ENCODE assay signal across 10 cellular contexts in genomic region chr14:61329478-61330051, GRCh38. TPM values are rescaled to one million over a fixed set of nuclear protein-coding genes. Genes with fewer than 3 reads are reported as not detected.
DNase-seq lines count a peak whose midpoint lies in the region; ATAC-seq and TF ChIP-seq lines count a peak whose summit lies in the region.
"Had no signal": no experiment of that assay in that cellular context is flagged by ENCODE, and none has a peak within 500 bp of the region (broad histone marks: within the 10 kb centered on the region; RNA-seq: fewer than 3 reads in every experiment).

No MANE protein-coding gene starts in this region.

- peaks cover 68% of the 10 kb centered on the region for H3K4me1 Mint-ChIP-seq in T-helper 17 cell
- H3K4me1 Mint-ChIP-seq in progenitor cell of endocrine pancreas (ENCODE audit: low read depth): peaks cover 6% of the 10 kb centered on the region

- no peak for TF ChIP-seq CTCF in progenitor cell of endocrine pancreas (IDR thresholded peaks at IDR 0.05; ENCODE audit: unreplicated experiment)

- H3K9me3 ChIP-seq in T-helper 17 cell (ENCODE audit: control insufficient read depth, low read length, poor library complexity, severe bottlenecking): no peaks in the 10 kb centered on the region
- H3K9me3 ChIP-seq in muscle layer of duodenum (ENCODE audit: control insufficient read depth in 1 of 2, low read length in 2 of 2): no peaks in the 10 kb centered on the region

- no peaks in the 10 kb centered on the region for H3K36me3 ChIP-seq in muscle layer of duodenum (ENCODE audit: control insufficient read depth in 1 of 2, insufficient read depth in 2 of 2, low read length in 2 of 2)

- H3K4me3 Mint-ChIP-seq in T-helper 17 cell: peak overlapping the region; percentile 95
- H3K4me3 Mint-ChIP-seq in progenitor cell of endocrine pancreas (ENCODE audit: low read depth): no peak overlapping the region

- DNase-seq in DMS153 treated with DMSO at 0.1 percent for 48 hours (lab: John Stamatoyannopoulos, UW; ENCODE audit: unreplicated experiment) (peak; percentile 23), T-helper 17 cell (no peak), midbrain (lab: John Stamatoyannopoulos, UW) (no peak), progenitor cell of endocrine pancreas (ENCODE audit: low spot score, unreplicated experiment) (no peak), A172 (ENCODE audit: low spot score) (no peak)
- DNase-seq: NCI-H748 treated with DMSO at 0.1 percent for 48 hours had no signal

- H3K27ac ChIP-seq in muscle layer of duodenum (ENCODE audit: low read length): peak overlapping the region; percentile 25

- no peak overlapping the region for H3K4me3 ChIP-seq in muscle layer of duodenum (ENCODE audit: low read depth in 1 of 2, low read length in 2 of 2)

- peak overlapping the region; percentile 100 for H3K27ac Mint-ChIP-seq in T-helper 17 cell
- H3K27ac Mint-ChIP-seq in progenitor cell of endocrine pancreas: no peak overlapping the region
- H3K27ac Mint-ChIP-seq: IgD-negative memory B cell had no signal

- H3K36me3 Mint-ChIP-seq in T-helper 17 cell (ENCODE audit: low read depth) (peaks cover 12% of the 10 kb centered on the region), progenitor cell of endocrine pancreas (ENCODE audit: insufficient read depth) (no peaks in the 10 kb centered on the region)
- H3K36me3 Mint-ChIP-seq: IgD-negative memory B cell had no signal

- H3K27me3 Mint-ChIP-seq in T-helper 17 cell (no peaks in the 10 kb centered on the region), progenitor cell of endocrine pancreas (no peaks in the 10 kb centered on the region)

- ATAC-seq in GM21786 (IDR thresholded peaks at IDR 0.05; ENCODE audit: unreplicated experiment) (peak; percentile 71), T-helper 17 cell (no peak), HG03039 (IDR thresholded peaks at IDR 0.05; ENCODE audit: unreplicated experiment) (no peak)

- H3K4me1 ChIP-seq in muscle layer of duodenum (ENCODE audit: control insufficient read depth in 1 of 2, insufficient read depth in 2 of 2, low read length in 2 of 2): no peaks in the 10 kb centered on the region

- H3K9me3 Mint-ChIP-seq in progenitor cell of endocrine pancreas (ENCODE audit: low read depth): peaks cover 6% of the 10 kb centered on the region

- H3K27me3 ChIP-seq in muscle layer of duodenum (ENCODE audit: low read depth, low read length): no peaks in the 10 kb centered on the region

RNA-seq across cellular contexts. Expression of gene PRKCH, which starts 8.2 kb away (rescaled TPM):
- total RNA-seq in T-helper 17 cell (100 to 1,000 TPM; 328 to 342 TPM), progenitor cell of endocrine pancreas (4.5 and 5.1 TPM in 2 replicates)
- total RNA-seq in A172 (2014; rRNA removed; shearing (Covaris generic)): 2.0 and 3.5 TPM in 2 replicates

RNA-seq across cellular contexts. Expression of gene TMEM30B, which starts 48.4 kb away (rescaled TPM):
- total RNA-seq in T-helper 17 cell (1 to 10 TPM; 3.5 to 4.1 TPM), progenitor cell of endocrine pancreas (28.1 and 29.4 TPM in 2 replicates)
- total RNA-seq in A172 (2014; rRNA removed; shearing (Covaris generic)): not detected in 2 replicates

Comparison
In these comparisons a context has a peak if more than half of its experiments do, and no peak if none do; other contexts are left out.
1. RNA of gene PRKCH, which starts 8.2 kb away (total RNA-seq): 328 to 342 TPM in T-helper 17 cell; 4.5 to 5.1 TPM in progenitor cell of endocrine pancreas and 2.0 to 3.5 TPM in A172; every median in the first group is over 10 times any median in the second.